ENCODE assay signal across 10 cellular contexts in the genomic region with DNA sequence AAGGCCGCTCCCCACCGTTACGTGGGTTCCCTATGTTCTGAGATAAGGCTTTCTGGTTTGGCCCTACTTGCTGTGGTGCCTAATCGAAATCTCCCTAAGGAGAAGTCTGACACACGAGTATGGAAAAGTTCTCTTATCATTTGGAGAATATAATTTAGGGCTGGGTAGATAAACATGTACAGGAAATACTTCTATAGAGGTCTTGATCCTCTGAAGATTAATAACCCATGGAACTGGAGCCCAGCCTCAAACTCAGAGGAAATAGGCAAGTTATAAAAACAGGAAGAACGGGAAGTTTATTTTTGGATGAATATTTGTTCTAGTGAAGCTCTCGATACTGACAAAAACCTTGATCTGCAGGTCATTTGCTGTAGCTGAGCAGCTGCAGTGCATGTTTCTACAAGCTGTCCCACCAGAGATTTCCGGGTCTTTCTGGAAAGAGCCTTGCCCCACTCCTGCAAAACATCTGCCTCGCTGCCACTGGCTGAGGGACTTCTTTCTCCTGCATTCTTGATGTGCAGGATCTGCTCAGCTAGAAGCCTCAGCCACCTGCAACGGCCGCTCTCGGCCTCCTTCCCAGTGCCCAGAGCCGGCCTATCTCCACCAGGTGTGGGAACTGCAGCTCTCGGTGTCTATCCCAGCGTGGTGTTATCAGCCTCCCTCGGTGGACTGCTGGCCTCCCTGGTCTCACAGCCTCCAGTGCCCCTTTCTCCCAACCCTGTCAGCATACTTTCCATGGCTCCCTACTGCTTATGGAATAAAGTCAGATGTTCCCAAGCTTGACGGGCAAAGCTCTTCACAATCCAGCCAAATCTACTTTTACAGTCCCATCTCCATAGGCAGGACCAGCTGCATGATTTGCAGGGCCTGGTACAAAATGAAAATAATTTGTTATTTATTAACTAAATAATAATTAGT. TPM values are rescaled to one million over a fixed set of nuclear protein-coding genes. Genes with fewer than 3 reads are reported as not detected.
A peak's percentile ranks its signal among the peaks of the same experiment; 100 is the strongest.
DNase-seq lines count a peak whose midpoint lies in the region; ATAC-seq and TF ChIP-seq lines count a peak whose summit lies in the region.
"Had no signal": no experiment of that assay in that cellular context is flagged by ENCODE, and none has a peak within 500 bp of the region (broad histone marks: within the 10 kb centered on the region; RNA-seq: fewer than 3 reads in every experiment).

No MANE protein-coding gene starts in this region.

- no peaks in the 10 kb centered on the region for H3K9me3 Mint-ChIP-seq in activated naive CD8-positive, alpha-beta T cell (ENCODE audit: low read depth)
- no peaks in the 10 kb centered on the region for H3K9me3 Mint-ChIP-seq in activated naive CD8-positive, alpha-beta T cell treated with anti-CD3 and anti-CD28 coated beads for 36 hours
- H3K9me3 Mint-ChIP-seq: activated naive CD8-positive, alpha-beta T cell treated with anti-CD3 and anti-CD28 coated beads, Interleukin-2, amount 10 ng/mL, durations not matched to agents 7 days and 5 days had no signal

- ATAC-seq in HG02798 (IDR thresholded peaks at IDR 0.05; ENCODE audit: poor library complexity, unreplicated experiment): no peak
- no peak for ATAC-seq in GM19395 (IDR thresholded peaks at IDR 0.05; ENCODE audit: unreplicated experiment)

- H3K27me3 Mint-ChIP-seq in activated naive CD8-positive, alpha-beta T cell: peaks cover 3% of the 10 kb centered on the region
- peaks cover 43% of the 10 kb centered on the region for H3K27me3 Mint-ChIP-seq in activated naive CD8-positive, alpha-beta T cell treated with anti-CD3 and anti-CD28 coated beads for 36 hours

- intact Hi-C loops in dorsolateral prefrontal cortex (cut with DNase I): loop anchor here in 1 of 2 donors (5.0 kb wide), 1 partner anchor 48 kb away; a partner anchor contains a TSS
- intact Hi-C loops in uterus (cut with DNase I; ENCODE audit: low total_unique reads): no loop called here

- H3K4me3 Mint-ChIP-seq in activated naive CD8-positive, alpha-beta T cell: peak overlapping the region; percentile 7
- no peak overlapping the region for H3K4me3 Mint-ChIP-seq in activated naive CD8-positive, alpha-beta T cell treated with anti-CD3 and anti-CD28 coated beads for 36 hours

- H3K4me1 Mint-ChIP-seq in activated naive CD8-positive, alpha-beta T cell (ENCODE audit: low read depth): peaks cover 27% of the 10 kb centered on the region
- H3K4me1 Mint-ChIP-seq in activated naive CD8-positive, alpha-beta T cell treated with anti-CD3 and anti-CD28 coated beads for 36 hours: peaks cover 47% of the 10 kb centered on the region

- TF ChIP-seq POLR2A in uterus (IDR thresholded peaks at IDR 0.05): no peak

- DNase-seq in activated naive CD8-positive, alpha-beta T cell treated with anti-CD3 and anti-CD28 coated beads for 36 hours: no peak
- DNase-seq in dorsolateral prefrontal cortex (peak in 1 of 10 donors; percentile 21), uterus (no peak)
- no peak for DNase-seq in central memory CD4-positive, alpha-beta T cell

- H3K36me3 ChIP-seq in mucosa of stomach (ENCODE audit: control insufficient read depth, insufficient read depth, low read length) (no peaks in the 10 kb centered on the region), uterus (no peaks in the 10 kb centered on the region)
- H3K36me3 ChIP-seq: SJCRH30 had no signal

- H3K4me1 ChIP-seq in mucosa of stomach (ENCODE audit: control insufficient read depth, insufficient read depth, low read length) (peaks cover 77% of the 10 kb centered on the region), uterus (peaks cover 7 to 8% of the 10 kb centered on the region in 2 donors)

- H3K4me3 ChIP-seq in dorsolateral prefrontal cortex: peak overlapping the region in 14 of 59 donors; percentile 5 to 39 (median 16)
- peak overlapping the region; percentile 12 for H3K4me3 ChIP-seq in mucosa of stomach (ENCODE audit: low read length)
- no peak overlapping the region for H3K4me3 ChIP-seq in uterus

- no peaks in the 10 kb centered on the region for H3K36me3 Mint-ChIP-seq in activated naive CD8-positive, alpha-beta T cell
- H3K36me3 Mint-ChIP-seq in activated naive CD8-positive, alpha-beta T cell treated with anti-CD3 and anti-CD28 coated beads for 36 hours: no peaks in the 10 kb centered on the region

- TF ChIP-seq CTCF in dorsolateral prefrontal cortex (IDR thresholded peaks at IDR 0.05 in 54 of 56, conservative IDR thresholded peaks at IDR 0.05 in 2 of 56; ENCODE audit: low read depth in 1 of 56, partially characterized antibody in 56 of 56): no peak
- TF ChIP-seq CTCF in uterus (IDR thresholded peaks at IDR 0.05): no peak

- peak overlapping the region; percentile 63 for H3K9ac ChIP-seq in mucosa of stomach (ENCODE audit: low read length)

- no peaks in the 10 kb centered on the region for H3K27me3 ChIP-seq in dorsolateral prefrontal cortex
- H3K27me3 ChIP-seq in mucosa of stomach (ENCODE audit: control insufficient read depth, insufficient read depth, low read length): no peaks in the 10 kb centered on the region
- no peaks in the 10 kb centered on the region for H3K27me3 ChIP-seq in uterus
- H3K27me3 ChIP-seq: SJCRH30 had no signal

- peak overlapping the region in 53 of 59 donors; percentile 0 to 81 (median 61) for H3K27ac ChIP-seq in dorsolateral prefrontal cortex
- peak overlapping the region; percentile 41 to 75 for H3K27ac ChIP-seq in uterus

- no peak overlapping the region for H3K27ac Mint-ChIP-seq in activated naive CD8-positive, alpha-beta T cell
- H3K27ac Mint-ChIP-seq in activated naive CD8-positive, alpha-beta T cell treated with anti-CD3 and anti-CD28 coated beads for 36 hours: no peak overlapping the region
- H3K27ac Mint-ChIP-seq: activated naive CD8-positive, alpha-beta T cell treated with anti-CD3 and anti-CD28 coated beads, Interleukin-2, amount 10 ng/mL, durations not matched to agents 7 days and 5 days had no signal

- H3K9me3 ChIP-seq in mucosa of stomach (ENCODE audit: control insufficient read depth, low read length) (no peaks in the 10 kb centered on the region), uterus (no peaks in the 10 kb centered on the region)
- H3K9me3 ChIP-seq: SJCRH30 had no signal

RNA-seq across cellular contexts. Expression of a gene that starts 48.6 kb away (rescaled TPM):
- total RNA-seq in activated naive CD8-positive, alpha-beta T cell treated with anti-CD3 and anti-CD28 coated beads for 36 hours: 1 to 10 TPM; 9.5 to 9.7 TPM
- total RNA-seq in dorsolateral prefrontal cortex (10 to 100 TPM; 28.2 to 82.4 (median 50.7) TPM), uterus (10 to 100 TPM; 15.6 to 63.0 (median 44.8) TPM)
